ENCODE assay signal across 24 cellular contexts in the genomic region with DNA sequence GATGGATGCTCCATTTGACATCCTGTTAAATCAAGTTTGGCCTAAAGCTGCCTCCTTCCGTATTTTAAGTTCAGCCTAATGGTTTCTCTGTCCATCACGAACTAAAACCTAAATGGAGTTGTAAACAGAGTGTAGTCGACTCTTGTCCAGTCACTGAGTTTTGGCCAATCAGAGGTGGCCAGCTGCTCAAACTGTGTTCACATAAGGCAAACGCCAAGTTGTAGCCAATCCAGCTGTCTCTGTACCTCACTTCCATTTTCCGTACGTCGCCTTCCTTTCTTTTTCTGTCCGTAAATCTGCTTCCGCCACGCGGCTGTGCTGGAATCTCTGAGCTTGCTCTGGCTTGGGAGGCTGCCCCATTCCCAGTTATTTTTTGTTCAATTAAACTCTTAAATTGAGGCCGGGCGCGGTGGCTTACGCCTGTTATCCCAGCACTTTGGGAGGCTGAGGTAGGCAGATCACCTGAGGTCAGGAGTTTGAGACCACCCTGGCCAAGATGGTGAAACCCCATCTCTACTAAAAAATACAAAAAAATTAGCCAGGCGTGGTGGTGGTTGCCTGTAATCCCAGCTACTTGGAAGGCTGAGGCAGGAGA.
"Had no signal": no experiment of that assay in that cellular context is flagged by ENCODE, and none has a peak within 500 bp of the region (broad histone marks: within the 10 kb centered on the region; RNA-seq: fewer than 3 reads in every experiment).

No MANE protein-coding gene starts in this region.

- H3K9me3 ChIP-seq: SK-N-SH had no signal

- H3K27ac ChIP-seq: HL-60, KMS-11, RWPE1 had no signal

- H3K9ac ChIP-seq: KMS-11, SK-N-SH had no signal

- H3K4me3 ChIP-seq: K562 had no signal

- FAIRE-seq: HTR-8/SVneo, K562 had no signal

- DNase-seq: Kasumi-1, MM.1S, MV-4-11, NCI-H1048, NCI-H1105, NCI-H1417 treated with DMSO at 0.1 percent for 48 hours, NCI-H146, NCI-H1694 treated with DMSO at 0.1 percent for 48 hours, NCI-H1930, NCI-H2081, NCI-H2107, NCI-H2227 treated with DMSO at 0.1 percent for 48 hours, NCI-H524, NCI-H526 treated with DMSO at 0.1 percent for 48 hours, NCI-H748 treated with DMSO at 0.1 percent for 48 hours, PC-3, SIG-M5, SK-N-SH, SW 1271 had no signal

- H3K4me2 ChIP-seq: KMS-11, SK-N-SH had no signal
